1 cellular context compared by ENCODE assay signal in the genomic region with DNA sequence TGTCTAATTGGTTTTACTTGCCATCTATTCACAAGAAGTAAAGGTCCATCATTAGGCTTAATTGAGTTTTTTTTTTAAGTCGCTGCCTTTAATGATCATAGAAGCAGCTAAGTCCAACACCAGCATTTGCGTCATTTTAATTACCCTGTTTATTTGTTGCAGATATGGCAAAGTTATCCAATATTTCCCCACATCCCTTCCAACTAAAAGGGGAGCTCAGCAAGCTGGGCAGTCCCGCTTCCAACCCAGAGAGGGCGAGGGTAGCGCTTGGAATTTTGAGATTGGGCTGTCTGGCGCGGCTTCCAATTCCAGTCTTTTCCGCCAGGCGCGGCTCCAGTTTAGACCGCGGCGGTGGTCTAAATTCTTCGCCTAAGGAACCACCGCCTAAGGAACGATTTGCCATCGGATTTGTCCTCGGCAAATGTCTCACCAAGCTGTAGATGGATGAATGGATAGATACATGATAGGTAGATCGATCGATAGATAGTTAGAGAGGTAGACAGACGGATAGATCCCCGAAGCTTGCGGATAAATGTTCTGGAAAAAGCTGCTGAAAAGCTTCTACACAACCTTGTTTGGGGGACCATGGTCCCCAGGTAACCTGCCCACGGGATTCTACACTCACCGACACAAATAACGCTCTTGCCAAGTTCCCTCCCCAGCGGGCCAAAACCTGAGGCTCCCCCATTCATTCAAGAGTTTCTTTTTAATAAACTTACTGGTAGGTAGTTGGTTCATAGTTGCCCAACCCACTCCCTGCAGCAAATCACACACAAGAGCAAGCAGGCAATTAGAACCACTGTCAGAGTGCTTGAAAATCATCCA.
TF ChIP-seq lines count a peak whose summit lies in the region.

No MANE protein-coding gene starts in this region.

TF ChIP-seq in GM23338, 12 proteins besides CTCF, POLR2A, EP300 and RAD21 (continued from another document):
- TF ChIP-seq ZNF462 (CRISPR knock-in tag; IDR thresholded peaks at IDR 0.05) (no peak), STAT1 (IDR thresholded peaks at IDR 0.05; ENCODE audit: unreplicated experiment) (no peak), CREB1 (CRISPR knock-in tag; IDR thresholded peaks at IDR 0.05; ENCODE audit: low read depth) (no peak), POLR2AphosphoS5 (IDR thresholded peaks at IDR 0.05; ENCODE audit: low read depth) (no peak), EZH2 (IDR thresholded peaks at IDR 0.05; ENCODE audit: low read depth, unreplicated experiment) (peak; percentile 56), ETS1 (IDR thresholded peaks at IDR 0.05) (no peak), JUNB (IDR thresholded peaks at IDR 0.05; ENCODE audit: unreplicated experiment) (no peak)
